In genomic region chr1:66980745-66981367, GRCh38 we compare ENCODE assay signal across 1 cellular context.
TF ChIP-seq lines count a peak whose summit lies in the region.

No MANE protein-coding gene starts in this region.

TF ChIP-seq in WTC11, 78 proteins besides CTCF, POLR2A, EP300 and RAD21 (continued from another document):
- TF ChIP-seq, protein P1, sequence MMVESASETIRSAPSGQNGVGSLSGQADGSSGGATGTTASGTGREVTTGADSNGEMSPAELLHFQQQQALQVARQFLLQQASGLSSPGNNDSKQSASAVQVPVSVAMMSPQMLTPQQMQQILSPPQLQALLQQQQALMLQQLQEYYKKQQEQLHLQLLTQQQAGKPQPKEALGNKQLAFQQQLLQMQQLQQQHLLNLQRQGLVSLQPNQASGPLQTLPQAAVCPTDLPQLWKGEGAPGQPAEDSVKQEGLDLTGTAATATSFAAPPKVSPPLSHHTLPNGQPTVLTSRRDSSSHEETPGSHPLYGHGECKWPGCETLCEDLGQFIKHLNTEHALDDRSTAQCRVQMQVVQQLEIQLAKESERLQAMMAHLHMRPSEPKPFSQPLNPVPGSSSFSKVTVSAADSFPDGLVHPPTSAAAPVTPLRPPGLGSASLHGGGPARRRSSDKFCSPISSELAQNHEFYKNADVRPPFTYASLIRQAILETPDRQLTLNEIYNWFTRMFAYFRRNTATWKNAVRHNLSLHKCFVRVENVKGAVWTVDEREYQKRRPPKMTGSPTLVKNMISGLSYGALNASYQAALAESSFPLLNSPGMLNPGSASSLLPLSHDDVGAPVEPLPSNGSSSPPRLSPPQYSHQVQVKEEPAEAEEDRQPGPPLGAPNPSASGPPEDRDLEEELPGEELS (CRISPR knock-in tag; IDR thresholded peaks at IDR 0.05), result no peak
- TF ChIP-seq NFATC4 (CRISPR knock-in tag; IDR thresholded peaks at IDR 0.05) (no peak), GABPB1 (CRISPR knock-in tag; IDR thresholded peaks at IDR 0.05) (no peak), GRHL2 (CRISPR knock-in tag; IDR thresholded peaks at IDR 0.05; ENCODE audit: insufficient replicate concordance, severe bottlenecking) (no peak), ZNF532 (CRISPR knock-in tag; IDR thresholded peaks at IDR 0.05; ENCODE audit: borderline replicate concordance) (no peak), ATF2 (CRISPR knock-in tag; IDR thresholded peaks at IDR 0.05; ENCODE audit: borderline replicate concordance, low read depth) (no peak), AFF4 (CRISPR knock-in tag; IDR thresholded peaks at IDR 0.05; ENCODE audit: borderline replicate concordance) (no peak), ZNF416 (CRISPR knock-in tag; IDR thresholded peaks at IDR 0.05) (no peak)
- TF ChIP-seq, protein P2, sequence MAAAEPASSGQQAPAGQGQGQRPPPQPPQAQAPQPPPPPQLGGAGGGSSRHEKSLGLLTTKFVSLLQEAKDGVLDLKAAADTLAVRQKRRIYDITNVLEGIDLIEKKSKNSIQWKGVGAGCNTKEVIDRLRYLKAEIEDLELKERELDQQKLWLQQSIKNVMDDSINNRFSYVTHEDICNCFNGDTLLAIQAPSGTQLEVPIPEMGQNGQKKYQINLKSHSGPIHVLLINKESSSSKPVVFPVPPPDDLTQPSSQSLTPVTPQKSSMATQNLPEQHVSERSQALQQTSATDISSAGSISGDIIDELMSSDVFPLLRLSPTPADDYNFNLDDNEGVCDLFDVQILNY (CRISPR knock-in tag; IDR thresholded peaks at IDR 0.05), result no peak
